Comparison of ENCODE assay signal across 1 cellular context in the genomic region with DNA sequence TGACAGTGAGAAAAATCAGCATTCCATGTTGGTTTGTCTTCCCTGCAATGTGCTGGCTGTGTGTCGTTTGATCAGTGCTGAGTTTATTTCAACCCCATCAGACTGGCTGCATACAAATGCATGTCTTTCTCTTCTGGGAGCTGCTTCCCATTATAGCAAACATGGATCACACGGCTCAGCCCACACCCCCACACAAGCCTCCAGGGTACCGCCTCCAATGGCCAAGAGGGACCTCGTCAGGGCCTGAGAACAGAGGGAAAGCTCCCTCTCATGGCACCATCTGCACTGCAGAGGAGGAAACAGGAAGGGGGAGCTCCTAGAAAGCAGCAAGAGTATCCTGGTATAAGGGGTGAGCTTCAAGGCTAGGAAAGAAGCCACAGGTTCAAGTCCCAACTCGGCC.
TF ChIP-seq lines count a peak whose summit lies in the region.

No MANE protein-coding gene starts in this region.

TF ChIP-seq in WTC11, 78 proteins besides CTCF, POLR2A, EP300 and RAD21 (continued from another document):
- TF ChIP-seq NFATC4 (CRISPR knock-in tag; IDR thresholded peaks at IDR 0.05) (no peak), SMAD4 (CRISPR knock-in tag; IDR thresholded peaks at IDR 0.05) (no peak), NR1H2 (CRISPR knock-in tag; IDR thresholded peaks at IDR 0.05) (no peak), ZNF263 (CRISPR knock-in tag; IDR thresholded peaks at IDR 0.05; ENCODE audit: low read depth) (no peak)
TF ChIP-seq in WTC11: peak in this region for 0.
